9 cellular contexts compared by ENCODE assay signal in genomic region chr20:62822788-62823651, GRCh38. TPM values are rescaled to one million over a fixed set of nuclear protein-coding genes. Genes with fewer than 3 reads are reported as not detected.
DNase-seq lines count a peak whose midpoint lies in the region; ATAC-seq and TF ChIP-seq lines count a peak whose summit lies in the region.
"Had no signal": no experiment of that assay in that cellular context is flagged by ENCODE, and none has a peak within 500 bp of the region (broad histone marks: within the 10 kb centered on the region; RNA-seq: fewer than 3 reads in every experiment).

No MANE protein-coding gene starts in this region.

- no peaks in the 10 kb centered on the region for H3K27me3 ChIP-seq in HAP-1 (ENCODE audit: low read depth)
- H3K27me3 ChIP-seq in right lobe of liver: no peaks in the 10 kb centered on the region
- peaks cover 16 to 24% (median 23%) of the 10 kb centered on the region in 3 donors for H3K27me3 ChIP-seq in gastrocnemius medialis

- TF ChIP-seq POLR2A in right lobe of liver (IDR thresholded peaks at IDR 0.05) (no peak), gastrocnemius medialis (IDR thresholded peaks at IDR 0.05) (no peak)

- H3K27ac ChIP-seq in right lobe of liver: no peak overlapping the region
- H3K27ac ChIP-seq in gastrocnemius medialis: no peak overlapping the region

- WGBS in right lobe of liver (ENCODE audit: insufficient coverage, low coverage, low lambda C conversion rate, missing lambda C conversion rate): 57% methylated on average over 13 of the region's 24 CpGs

- H3K9me3 ChIP-seq in HAP-1 (no peaks in the 10 kb centered on the region), right lobe of liver (no peaks in the 10 kb centered on the region), gastrocnemius medialis (no peaks in the 10 kb centered on the region)

- H3K4me3 ChIP-seq in HAP-1 (no peak overlapping the region), right lobe of liver (no peak overlapping the region), gastrocnemius medialis (no peak overlapping the region)

- peak; percentile 35 to 72 (median 64) for ATAC-seq in right lobe of liver
- no peak for ATAC-seq in gastrocnemius medialis
- ATAC-seq in HG03442 (IDR thresholded peaks at IDR 0.05; ENCODE audit: unreplicated experiment): no peak

- H3K4me1 ChIP-seq in HAP-1 (peaks cover 3% of the 10 kb centered on the region), right lobe of liver (peaks cover 0 to 5% (median 1%) of the 10 kb centered on the region in 4 donors), gastrocnemius medialis (peaks cover 12 to 20% of the 10 kb centered on the region in 2 donors)

- no peaks in the 10 kb centered on the region for H3K36me3 ChIP-seq in HAP-1 (replicated peaks)
- H3K36me3 ChIP-seq in right lobe of liver: no peaks in the 10 kb centered on the region
- no peaks in the 10 kb centered on the region for H3K36me3 ChIP-seq in gastrocnemius medialis

- TF ChIP-seq CTCF in right lobe of liver (IDR thresholded peaks at IDR 0.05) (peak; percentile 31 to 52 (median 44)), gastrocnemius medialis (IDR thresholded peaks at IDR 0.05 in 4 of 5, conservative IDR thresholded peaks at IDR 0.05 in 1 of 5) (no peak)

- peak; percentile 33 for DNase-seq in EH (ENCODE audit: low read depth)
- DNase-seq in HAP-1 (ENCODE audit: low spot score in 2 of 2): peak; percentile 75 to 82
- peak; percentile 91 to 97 for DNase-seq in NCI-H526 (lab: John Stamatoyannopoulos, UW)
- DNase-seq in activated naive CD4-positive, alpha-beta T cell treated with anti-CD3 and anti-CD28 coated beads, Interleukin-2, amount 50 U/mL, for 16 hours: peak; percentile 38
- peak in 2 of 3 donors; percentile 64 to 72 for DNase-seq in right lobe of liver
- DNase-seq in ureter (ENCODE audit: low spot score): no peak
- no peak for DNase-seq in gastrocnemius medialis

- in situ Hi-C loops in HAP-1 (cut with MboI; ENCODE audit: low sequenced_read_pairs) (no loop called here), gastrocnemius medialis (cut with MboI; ENCODE audit: low sequenced_read_pairs in 4 of 4) (no loop called here)

- intact Hi-C loops in right lobe of liver (cut with DNase I) (loop anchor here in 1 of 2 donors (10.0 kb wide), 1 partner anchor 182 kb away; the partner anchor contains the start of gene BHLHE23), gastrocnemius medialis (cut with DNase I; ENCODE audit: low total_unique reads) (no loop called here)

RNA-seq across cellular contexts. Expression of gene COL9A3, which starts 6.2 kb away (rescaled TPM):
- total RNA-seq in right lobe of liver (1 to 10 TPM; 1.5 to 7.6 (median 3.5) TPM), ureter (5.1 TPM), gastrocnemius medialis (1 to 10 TPM in 2 of 4 donors, under 1 TPM in 2; 0.41 to 4.1 (median 1.6) TPM)
- total RNA-seq: activated CD8-positive, alpha-beta memory T cell treated with anti-CD3 and anti-CD28 coated beads for 36 hours had no signal

RNA-seq across cellular contexts. Expression of gene OGFR, which starts 18.4 kb away (rescaled TPM):
- total RNA-seq in right lobe of liver (10 to 100 TPM; 40.7 to 48.1 (median 47.0) TPM), ureter (42.0 TPM), gastrocnemius medialis (10 to 100 TPM; 21.9 to 52.1 (median 40.5) TPM)

RNA-seq across cellular contexts. Expression of gene MRGBP, which starts 26.7 kb away (rescaled TPM):
- total RNA-seq in right lobe of liver (1 to 10 TPM; 3.3 to 8.0 (median 5.3) TPM), ureter (6.3 TPM), gastrocnemius medialis (1 to 10 TPM; 7.8 to 9.8 (median 8.2) TPM)

RNA-seq across cellular contexts. Expression of gene TCFL5, which starts 38.6 kb away (rescaled TPM):
- total RNA-seq in right lobe of liver (1 to 10 TPM; 2.9 to 5.1 (median 3.9) TPM), ureter (11.8 TPM), gastrocnemius medialis (1 to 10 TPM; 5.3 to 7.3 (median 6.3) TPM)

Comparison
In these comparisons a context has a peak if more than half of its experiments do, and no peak if none do; other contexts are left out.
1. DNase-seq: peak in EH (single experiment), HAP-1 (2 of 2), NCI-H526 (2 of 2), activated naive CD4-positive, alpha-beta T cell treated with anti-CD3 and anti-CD28 coated beads, Interleukin-2, amount 50 U/mL, for 16 hours (single experiment) and right lobe of liver (2 of 3); none in ureter (single experiment) and gastrocnemius medialis (0 of 2).
2. ATAC-seq: peak in right lobe of liver (4 of 4); none in gastrocnemius medialis (0 of 2) and HG03442 (single experiment).
3. CTCF ChIP-seq: peak in right lobe of liver (4 of 4); none in gastrocnemius medialis (0 of 5).